Comparison of ENCODE assay signal across 14 cellular contexts in the genomic region with DNA sequence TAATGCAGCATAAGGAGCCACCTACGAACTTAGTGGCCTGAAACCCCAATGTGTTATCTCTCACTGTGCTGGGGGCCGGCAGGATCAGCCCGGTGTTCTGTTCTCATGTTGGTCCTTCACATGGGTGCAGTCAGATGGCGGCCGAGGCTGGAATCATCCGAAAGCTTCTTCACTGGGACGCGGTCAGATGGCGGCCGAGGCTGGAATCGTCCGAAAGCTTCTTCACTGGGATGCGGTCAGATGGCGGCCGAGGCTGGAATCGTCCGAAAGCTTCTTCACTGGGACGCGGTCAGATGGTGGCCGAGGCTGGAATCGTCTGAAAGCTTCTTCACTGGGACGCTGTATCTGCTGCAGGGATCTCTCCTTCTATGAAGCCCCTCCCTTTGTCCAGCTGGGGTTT. TPM values are rescaled to one million over a fixed set of nuclear protein-coding genes. Genes with fewer than 3 reads are reported as not detected.
DNase-seq lines count a peak whose midpoint lies in the region; ATAC-seq and TF ChIP-seq lines count a peak whose summit lies in the region.
"Had no signal": no experiment of that assay in that cellular context is flagged by ENCODE, and none has a peak within 500 bp of the region (broad histone marks: within the 10 kb centered on the region; RNA-seq: fewer than 3 reads in every experiment).

No MANE protein-coding gene starts in this region.

- H4K20me1 ChIP-seq in osteoblast (ENCODE audit: insufficient read depth, low read length): no peaks in the 10 kb centered on the region

- H3K27ac Mint-ChIP-seq in type B pancreatic cell: no peak overlapping the region
- H3K27ac Mint-ChIP-seq: CD4-positive, alpha-beta T cell had no signal

- no peaks in the 10 kb centered on the region for H3K79me2 ChIP-seq in osteoblast (ENCODE audit: insufficient read depth, low read length)

- H3K36me3 ChIP-seq in osteoblast (ENCODE audit: insufficient read depth, low read length): no peaks in the 10 kb centered on the region
- H3K36me3 ChIP-seq: HAP-1 had no signal

- H3K4me1 Mint-ChIP-seq in type B pancreatic cell (ENCODE audit: unreplicated experiment): no peaks in the 10 kb centered on the region

- TF ChIP-seq CTCF in coronary artery (IDR thresholded peaks at IDR 0.05): no peak
- no peak for TF ChIP-seq CTCF in osteoblast (IDR thresholded peaks at IDR 0.05; ENCODE audit: extremely low read depth, low read depth, low read length)
- no peak for TF ChIP-seq CTCF in type B pancreatic cell (conservative IDR thresholded peaks at IDR 0.05)

- H3K4me1 ChIP-seq in osteoblast (ENCODE audit: insufficient read depth, low read length): peaks cover 4% of the 10 kb centered on the region
- H3K4me1 ChIP-seq: Caco-2, HAP-1 had no signal

- peak; percentile 43 for DNase-seq in activated effector memory CD4-positive, alpha-beta T cell treated with anti-CD3 and anti-CD28 coated beads, Interleukin-2, amount 50 U/mL, for 16 hours
- DNase-seq in activated effector memory CD4-positive, alpha-beta T cell treated with Interleukin-2 at 50 U/mL for 16 hours: no peak
- DNase-seq in coronary artery (ENCODE audit: low spot score) (peak; percentile 16), osteoblast (ENCODE audit: insufficient read length, low spot score, missing footprints) (peak; percentile 18), type B pancreatic cell (ENCODE audit: extremely low spot score, unreplicated experiment) (peak; percentile 45), C1 segment of cervical spinal cord (lab: John Stamatoyannopoulos, UW) (no peak)
- DNase-seq: 8988T; Caco-2; CD4-positive, alpha-beta T cell had no signal

- peaks cover 19% of the 10 kb centered on the region for H3K27me3 Mint-ChIP-seq in type B pancreatic cell
- H3K27me3 Mint-ChIP-seq: CD4-positive, alpha-beta T cell had no signal

- H3K27me3 ChIP-seq in osteoblast (ENCODE audit: insufficient read depth, low read length): peaks cover 7% of the 10 kb centered on the region

- H2AFZ ChIP-seq in osteoblast (ENCODE audit: low read length): no peak overlapping the region

- H3K27ac ChIP-seq in coronary artery: no peak overlapping the region
- no peak overlapping the region for H3K27ac ChIP-seq in osteoblast (ENCODE audit: low read depth, low read length)
- H3K27ac ChIP-seq: C4-2B had no signal

- no peak overlapping the region for H3K4me3 Mint-ChIP-seq in type B pancreatic cell
- H3K4me3 Mint-ChIP-seq: CD4-positive, alpha-beta T cell had no signal

- no peak overlapping the region for H3K4me3 ChIP-seq in coronary artery
- H3K4me3 ChIP-seq in osteoblast (ENCODE audit: insufficient read depth, low read length): no peak overlapping the region
- H3K4me3 ChIP-seq: HAP-1 had no signal

- no peaks in the 10 kb centered on the region for H3K9me3 ChIP-seq in osteoblast (ENCODE audit: low read depth, low read length)
- H3K9me3 ChIP-seq: HAP-1 had no signal

- H3K9me3 Mint-ChIP-seq in type B pancreatic cell: no peaks in the 10 kb centered on the region
- H3K9me3 Mint-ChIP-seq: CD4-positive, alpha-beta T cell had no signal

- no peaks in the 10 kb centered on the region for H3K36me3 Mint-ChIP-seq in type B pancreatic cell

- no peak overlapping the region for H3K4me2 ChIP-seq in osteoblast (ENCODE audit: insufficient read depth, low read length)

- ATAC-seq in HG02759 (IDR thresholded peaks at IDR 0.05; ENCODE audit: unreplicated experiment) (no peak), GM21737 (IDR thresholded peaks at IDR 0.05; ENCODE audit: unreplicated experiment) (no peak)

RNA-seq across cellular contexts. Expression of gene PCBP3, which starts 12.6 kb away (rescaled TPM):
- total RNA-seq in osteoblast: 1.1 and 1.2 TPM in 2 replicates
- total RNA-seq in type B pancreatic cell (ENCODE audit: low replicate concordance): 2.1 and 5.5 TPM in 2 replicates
- total RNA-seq: HT-29 had no signal

Comparison
In these comparisons a context has a peak if more than half of its experiments do, and no peak if none do; other contexts are left out.
1. DNase-seq: peak in activated effector memory CD4-positive, alpha-beta T cell treated with anti-CD3 and anti-CD28 coated beads, Interleukin-2, amount 50 U/mL, for 16 hours (single experiment), coronary artery (single experiment), osteoblast (single experiment) and type B pancreatic cell (single experiment); none in activated effector memory CD4-positive, alpha-beta T cell treated with Interleukin-2 at 50 U/mL for 16 hours (single experiment) and C1 segment of cervical spinal cord (0 of 14).